Comparison of ENCODE assay signal across 14 cellular contexts in genomic region chr9:135928731-135929655, GRCh38. TPM values are rescaled to one million over a fixed set of nuclear protein-coding genes. Genes with fewer than 3 reads are reported as not detected.
DNase-seq lines count a peak whose midpoint lies in the region; ATAC-seq and TF ChIP-seq lines count a peak whose summit lies in the region.
"Had no signal": no experiment of that assay in that cellular context is flagged by ENCODE, and none has a peak within 500 bp of the region (broad histone marks: within the 10 kb centered on the region; RNA-seq: fewer than 3 reads in every experiment).

No MANE protein-coding gene starts in this region.

- ATAC-seq in HCT116: no peak
- ATAC-seq in HG02571 (IDR thresholded peaks at IDR 0.05; ENCODE audit: unreplicated experiment): no peak
- ATAC-seq: A549 had no signal

- no peak for TF ChIP-seq CTCF in HCT116 (IDR thresholded peaks at IDR 0.05 in 2 of 3, conservative IDR thresholded peaks at IDR 0.05 in 1 of 3; ENCODE audit: borderline replicate concordance in 1 of 3, insufficient read depth in 1 of 3, low read depth in 2 of 3, low read length in 2 of 3)

- peak overlapping the region; percentile 55 for H3K23ac ChIP-seq in neuronal stem cell (ENCODE audit: low read depth, low read length, poor library complexity)

- no peak for TF ChIP-seq RAD21 in HCT116 (IDR thresholded peaks at IDR 0.05; ENCODE audit: low read depth)

- TF ChIP-seq POLR2A in HCT116 (IDR thresholded peaks at IDR 0.05; ENCODE audit: borderline replicate concordance, extremely low read depth, insufficient read depth, insufficient read length): no peak

- no peak overlapping the region for H3K14ac ChIP-seq in neuronal stem cell (ENCODE audit: low read length)

- no peaks in the 10 kb centered on the region for H3K9me3 ChIP-seq in HCT116 (ENCODE audit: control insufficient read depth in 1 of 2, insufficient read depth in 1 of 2, low read depth in 1 of 2, low read length in 2 of 2)
- H3K9me3 ChIP-seq in neuronal stem cell (replicated peaks in 1 of 2; ENCODE audit: control insufficient read depth in 2 of 2, insufficient read depth in 1 of 2, low read depth in 1 of 2, low read length in 2 of 2): peaks cover 0 to 8% of the 10 kb centered on the region in 2 donors
- no peaks in the 10 kb centered on the region for H3K9me3 ChIP-seq in skeletal muscle tissue (ENCODE audit: control insufficient read depth in 3 of 3, low read length in 3 of 3)
- H3K9me3 ChIP-seq: A549, BE2C, Caco-2 had no signal

- no peak overlapping the region for H2BK5ac ChIP-seq in neuronal stem cell (ENCODE audit: low read length)

- no peaks in the 10 kb centered on the region for H3K9me2 ChIP-seq in HCT116 (ENCODE audit: insufficient read depth)

- no peaks in the 10 kb centered on the region for H3K9me3 Mint-ChIP-seq in dendritic cell treated with granulocyte-macrophage colony-stimulating factor and Interleukin-4, amounts not matched to agents 40 ng/mL and 50 ng/mL, for 4 days
- H3K9me3 Mint-ChIP-seq: CD8-positive, alpha-beta memory T cell had no signal

- no TSS peak for BruUV-seq in HCT116 (replicated peaks; lab: Mats Ljungman, UMichigan)

- H2AFZ ChIP-seq in HCT116 (ENCODE audit: low read depth, low read length, poor library complexity, severe bottlenecking) (no peak overlapping the region), neuronal stem cell (ENCODE audit: low read length) (no peak overlapping the region)

- no peak overlapping the region for H4K91ac ChIP-seq in neuronal stem cell (ENCODE audit: low read depth, low read length, poor library complexity)

- H3K4me1 ChIP-seq in HCT116 (ENCODE audit: control insufficient read depth in 1 of 2, insufficient read depth in 2 of 2, low read length in 2 of 2): peaks cover 20 to 37% of the 10 kb centered on the region in 2 experiments
- H3K4me1 ChIP-seq in neuronal stem cell (ENCODE audit: control insufficient read depth in 2 of 2, insufficient read depth in 1 of 2, low read depth in 1 of 2, low read length in 2 of 2): no peaks in the 10 kb centered on the region
- peaks cover 18 to 66% (median 34%) of the 10 kb centered on the region in 3 donors for H3K4me1 ChIP-seq in skeletal muscle tissue (ENCODE audit: control insufficient read depth in 3 of 3, insufficient read depth in 3 of 3, low read length in 3 of 3)
- H3K4me1 ChIP-seq: BE2C, Caco-2 had no signal

- H3K79me1 ChIP-seq in neuronal stem cell (ENCODE audit: low read depth, low read length): peaks cover 5% of the 10 kb centered on the region

- H2BK12ac ChIP-seq in neuronal stem cell (ENCODE audit: low read length): no peak overlapping the region

- no peak overlapping the region for H3K4ac ChIP-seq in neuronal stem cell (ENCODE audit: low read length)

- no peaks in the 10 kb centered on the region for H3K79me2 ChIP-seq in HCT116 (ENCODE audit: insufficient read depth, low read length)

- H3K27ac ChIP-seq in HCT116 (ENCODE audit: low read depth, low read length) (peak overlapping the region; percentile 17; the same call in 1 of the 2 replicates), neuronal stem cell (replicated peaks; ENCODE audit: low read length) (no peak overlapping the region), skeletal muscle tissue (ENCODE audit: low read depth, low read length) (peak overlapping the region; percentile 19)
- H3K27ac ChIP-seq: A549 had no signal

- H3K4me2 ChIP-seq in HCT116 (ENCODE audit: low read length): no peak overlapping the region
- H3K4me2 ChIP-seq in neuronal stem cell (ENCODE audit: insufficient read depth, low read length, poor library complexity, severe bottlenecking): no peak overlapping the region
- H3K4me2 ChIP-seq: A549 had no signal

- CTCF ChIA-PET in HCT116 (lab: Charles Lee): no interaction called here

- no peak overlapping the region for H4K8ac ChIP-seq in neuronal stem cell (ENCODE audit: low read depth, low read length)

- H3K4me3 Mint-ChIP-seq in dendritic cell treated with granulocyte-macrophage colony-stimulating factor and Interleukin-4, amounts not matched to agents 40 ng/mL and 50 ng/mL, for 4 days: no peak overlapping the region
- H3K4me3 Mint-ChIP-seq: CD8-positive, alpha-beta memory T cell had no signal

- no peaks in the 10 kb centered on the region for H3K27me3 Mint-ChIP-seq in dendritic cell treated with granulocyte-macrophage colony-stimulating factor and Interleukin-4, amounts not matched to agents 40 ng/mL and 50 ng/mL, for 4 days
- H3K27me3 Mint-ChIP-seq: CD8-positive, alpha-beta memory T cell had no signal

- H3K18ac ChIP-seq in neuronal stem cell (ENCODE audit: low read length): no peak overlapping the region

- intact Hi-C loops in HCT116 (cut with micrococcal nuclease): no loop called here
- intact Hi-C loops in dendritic cell treated with granulocyte-macrophage colony-stimulating factor and Interleukin-4, amounts not matched to agents 40 ng/mL and 50 ng/mL, for 4 days (cut with micrococcal nuclease): loop anchor here (10.0 kb wide), 1 partner anchor 64 kb away; no protein-coding TSS in a partner anchor

- no peak for DNase-seq in HCT116 (ENCODE audit: low read depth, low spot score)
- no peak for DNase-seq in neuronal stem cell (ENCODE audit: low spot score)
- DNase-seq in T-helper 1 cell: no peak
- DNase-seq in effector CD4-positive, alpha-beta T cell: no peak
- DNase-seq: BE2C, Caco-2, DND-41, GDM1, HCEC 1CT had no signal

- H3K4me3 ChIP-seq in HCT116 (replicated peaks in 1 of 2; ENCODE audit: low read depth in 1 of 2, low read length in 2 of 2) (no peak overlapping the region), neuronal stem cell (ENCODE audit: low read length in 2 of 2) (no peak overlapping the region), skeletal muscle tissue (ENCODE audit: low read length in 3 of 3) (no peak overlapping the region)
- H3K4me3 ChIP-seq: A549 had no signal

- H4K20me1 ChIP-seq in HCT116 (ENCODE audit: insufficient read depth): no peaks in the 10 kb centered on the region

- H2AK5ac ChIP-seq in neuronal stem cell (ENCODE audit: low read depth, low read length): no peak overlapping the region

- peak overlapping the region; percentile 69 for H3K27ac Mint-ChIP-seq in dendritic cell treated with granulocyte-macrophage colony-stimulating factor and Interleukin-4, amounts not matched to agents 40 ng/mL and 50 ng/mL, for 4 days
- H3K27ac Mint-ChIP-seq: CD8-positive, alpha-beta memory T cell had no signal

- H2BK120ac ChIP-seq in neuronal stem cell (ENCODE audit: low read depth, low read length): no peak overlapping the region

- H3K9ac ChIP-seq in HCT116 (ENCODE audit: low read length) (no peak overlapping the region), neuronal stem cell (ENCODE audit: low read depth, low read length, poor library complexity) (peak overlapping the region; percentile 30), skeletal muscle tissue (ENCODE audit: low read depth in 1 of 3, low read length in 3 of 3) (peak overlapping the region in 1 of 3 donors; percentile 25)

- POLR2A ChIA-PET in HCT116 (lab: Charles Lee): no interaction called here

- H2BK15ac ChIP-seq in neuronal stem cell (ENCODE audit: low read length): no peak overlapping the region

- no CpG with 5 or more reads among the region's 27 CpGs for WGBS in neuronal stem cell (ENCODE audit: extremely low coverage in 2 of 2, insufficient read length in 2 of 2, insufficient replicate concordance in 1 of 2), 2 donors

- H3K27me3 ChIP-seq in HCT116 (ENCODE audit: insufficient read depth, low read length) (no peaks in the 10 kb centered on the region), neuronal stem cell (ENCODE audit: control insufficient read depth in 3 of 3, insufficient read depth in 3 of 3, low read depth in 1 of 3, low read length in 3 of 3) (no peaks in the 10 kb centered on the region), skeletal muscle tissue (ENCODE audit: control insufficient read depth in 3 of 3, insufficient read depth in 3 of 3, low read length in 3 of 3) (no peaks in the 10 kb centered on the region)
- H3K27me3 ChIP-seq: BE2C had no signal

- peaks cover 58% of the 10 kb centered on the region for H3K4me1 Mint-ChIP-seq in dendritic cell treated with granulocyte-macrophage colony-stimulating factor and Interleukin-4, amounts not matched to agents 40 ng/mL and 50 ng/mL, for 4 days (ENCODE audit: low read depth)

- H3K36me3 ChIP-seq in HCT116 (ENCODE audit: control insufficient read depth in 1 of 2, insufficient read depth in 2 of 2, low read length in 2 of 2) (peaks cover 0 to 12% of the 10 kb centered on the region in 2 experiments; a peak in 1 of 4 replicates), neuronal stem cell (replicated peaks in 1 of 2; ENCODE audit: control insufficient read depth in 2 of 2, insufficient read depth in 2 of 2, low read length in 2 of 2) (peaks cover 19 to 31% of the 10 kb centered on the region in 2 donors), skeletal muscle tissue (ENCODE audit: control insufficient read depth in 3 of 3, insufficient read depth in 3 of 3, low read length in 3 of 3) (peaks cover 35 to 42% (median 41%) of the 10 kb centered on the region in 3 donors)

- H3K36me3 Mint-ChIP-seq in dendritic cell treated with granulocyte-macrophage colony-stimulating factor and Interleukin-4, amounts not matched to agents 40 ng/mL and 50 ng/mL, for 4 days (ENCODE audit: low read depth): peaks cover 93% of the 10 kb centered on the region

- RAD21 ChIA-PET in HCT116 (lab: Charles Lee; ENCODE audit: low non-redundant PET in 1 of 2, low total read pairs in 2 of 2, uncharacterized antibody in 2 of 2, unreplicated experiment in 2 of 2): no interaction called here

TF ChIP-seq in HCT116, 20 proteins besides CTCF, POLR2A, EP300 and RAD21 (continues in another document):
- TF ChIP-seq, protein P1, sequence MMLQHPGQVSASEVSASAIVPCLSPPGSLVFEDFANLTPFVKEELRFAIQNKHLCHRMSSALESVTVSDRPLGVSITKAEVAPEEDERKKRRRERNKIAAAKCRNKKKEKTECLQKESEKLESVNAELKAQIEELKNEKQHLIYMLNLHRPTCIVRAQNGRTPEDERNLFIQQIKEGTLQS (IDR thresholded peaks at IDR 0.05): no peak
- no peak for TF ChIP-seq FOSL1 (IDR thresholded peaks at IDR 0.05; ENCODE audit: low read depth)

RNA-seq across cellular contexts. Expression of gene CAMSAP1, which starts 21.6 kb away (rescaled TPM):
- total RNA-seq in HCT116 (2021; ENCODE audit: unreplicated experiment): 33.1 TPM
- 17.8 and 18.1 TPM in 2 replicates for polyA plus RNA-seq in HCT116 (2012)
- 30.3 TPM for polyA plus RNA-seq in neuronal stem cell (2013, experiment 1 of 2)
- 27.6 TPM for polyA plus RNA-seq in neuronal stem cell (2013, experiment 2 of 2)
- total RNA-seq in skeletal muscle tissue: 31.3 TPM

RNA-seq across cellular contexts. Expression of gene UBAC1, which starts 32.2 kb away (rescaled TPM):
- 54.8 TPM for total RNA-seq in HCT116 (2021; ENCODE audit: unreplicated experiment)
- polyA plus RNA-seq in HCT116 (2012): 37.7 and 48.4 TPM in 2 replicates
- 44.5 TPM for polyA plus RNA-seq in neuronal stem cell (2013, experiment 1 of 2)
- polyA plus RNA-seq in neuronal stem cell (2013, experiment 2 of 2): 42.3 TPM
- total RNA-seq in skeletal muscle tissue: 37.6 TPM
